22 cellular contexts compared by ENCODE assay signal in the genomic region with DNA sequence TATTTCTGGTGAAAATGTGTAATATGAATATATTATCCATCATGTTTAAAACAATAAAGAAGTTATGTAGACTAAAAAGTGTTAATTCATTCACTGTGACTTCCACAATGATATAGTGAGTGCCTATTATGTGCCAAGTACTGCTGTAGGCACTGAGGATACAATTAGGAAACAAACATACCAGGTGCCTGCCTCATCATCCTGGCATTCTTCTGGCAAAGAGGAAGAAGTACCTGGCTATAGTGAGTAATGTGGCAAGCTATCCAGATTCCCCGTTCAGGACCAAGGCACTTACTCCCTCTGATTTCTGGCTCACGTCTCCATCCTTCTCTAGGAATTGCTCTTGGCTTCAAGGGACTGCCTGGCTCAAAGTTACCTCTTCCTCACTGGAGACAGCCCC.
"Had no signal": no experiment of that assay in that cellular context is flagged by ENCODE, and none has a peak within 500 bp of the region (broad histone marks: within the 10 kb centered on the region; RNA-seq: fewer than 3 reads in every experiment).

No MANE protein-coding gene starts in this region.

- H3K4me2 ChIP-seq: smooth muscle cell had no signal

- H3K79me2 ChIP-seq: parathyroid adenoma had no signal

- H2AFZ ChIP-seq: parathyroid adenoma had no signal

- H3K4me1 Mint-ChIP-seq: central memory CD8-positive, alpha-beta T cell had no signal

- H3K4me3 ChIP-seq: colonic mucosa, esophagus muscularis mucosa, smooth muscle cell, stomach had no signal

- H3K9me3 Mint-ChIP-seq: activated naive CD4-positive, alpha-beta T cell treated with anti-CD3 and anti-CD28 coated beads for 36 hours; activated T-cell treated with anti-CD3 and anti-CD28 coated beads, Interleukin-2, amount 50 U/mL, for 4 hours; brain; central memory CD8-positive, alpha-beta T cell; immature natural killer cell; naive thymus-derived CD4-positive, alpha-beta T cell had no signal

- H3K27ac ChIP-seq: colonic mucosa, esophagus muscularis mucosa, parathyroid adenoma, stomach, VCaP had no signal

- DNase-seq: activated CD4-positive, alpha-beta T cell treated with anti-CD3 and anti-CD28 coated beads, Interleukin-2, amount 50 U/mL, for 1 hour; activated CD4-positive, CD25-positive, alpha-beta regulatory T cell treated with anti-CD3 and anti-CD28 coated beads, Interleukin-2, amount 50 U/mL, for 72 hours; activated CD8-positive, alpha-beta memory T cell treated with anti-CD3 and anti-CD28 coated beads, Interleukin-2, amount 50 U/mL, for 4 hours; activated naive CD4-positive, alpha-beta T cell treated with anti-CD3 and anti-CD28 coated beads for 36 hours; activated T-cell treated with anti-CD3 and anti-CD28 coated beads, Interleukin-2, amount 50 U/mL, for 4 hours; anterior cingulate cortex; colonic mucosa; immature natural killer cell; mesendoderm; naive thymus-derived CD4-positive, alpha-beta T cell; stimulated activated CD4-positive, alpha-beta T cell treated with anti-CD3 and anti-CD28 coated beads, Interleukin-4, amount 100 ng/mL, for 1 hour; stomach; T-helper 9 cell had no signal

- H3K27ac Mint-ChIP-seq: activated naive CD4-positive, alpha-beta T cell treated with anti-CD3 and anti-CD28 coated beads for 36 hours; brain; immature natural killer cell; naive thymus-derived CD4-positive, alpha-beta T cell; type B pancreatic cell had no signal

- H3K4me1 ChIP-seq: colonic mucosa, esophagus muscularis mucosa, parathyroid adenoma, stomach had no signal

- H3K4me3 Mint-ChIP-seq: activated naive CD4-positive, alpha-beta T cell treated with anti-CD3 and anti-CD28 coated beads for 36 hours; activated T-cell treated with anti-CD3 and anti-CD28 coated beads, Interleukin-2, amount 50 U/mL, for 4 hours; brain; central memory CD8-positive, alpha-beta T cell; immature natural killer cell; naive thymus-derived CD4-positive, alpha-beta T cell; type B pancreatic cell had no signal

- ATAC-seq: activated T-cell treated with anti-CD3 and anti-CD28 coated beads, Interleukin-2, amount 50 U/mL, for 4 hours; naive thymus-derived CD4-positive, alpha-beta T cell; sciatic nerve had no signal

- FAIRE-seq: endometrium had no signal

- H3K27me3 ChIP-seq: colonic mucosa, esophagus muscularis mucosa had no signal

- H3K36me3 ChIP-seq: colonic mucosa, esophagus muscularis mucosa, stomach had no signal

- H3K27me3 Mint-ChIP-seq: type B pancreatic cell had no signal

- H3K9me3 ChIP-seq: colonic mucosa, esophagus muscularis mucosa, stomach had no signal
